In the genomic region with DNA sequence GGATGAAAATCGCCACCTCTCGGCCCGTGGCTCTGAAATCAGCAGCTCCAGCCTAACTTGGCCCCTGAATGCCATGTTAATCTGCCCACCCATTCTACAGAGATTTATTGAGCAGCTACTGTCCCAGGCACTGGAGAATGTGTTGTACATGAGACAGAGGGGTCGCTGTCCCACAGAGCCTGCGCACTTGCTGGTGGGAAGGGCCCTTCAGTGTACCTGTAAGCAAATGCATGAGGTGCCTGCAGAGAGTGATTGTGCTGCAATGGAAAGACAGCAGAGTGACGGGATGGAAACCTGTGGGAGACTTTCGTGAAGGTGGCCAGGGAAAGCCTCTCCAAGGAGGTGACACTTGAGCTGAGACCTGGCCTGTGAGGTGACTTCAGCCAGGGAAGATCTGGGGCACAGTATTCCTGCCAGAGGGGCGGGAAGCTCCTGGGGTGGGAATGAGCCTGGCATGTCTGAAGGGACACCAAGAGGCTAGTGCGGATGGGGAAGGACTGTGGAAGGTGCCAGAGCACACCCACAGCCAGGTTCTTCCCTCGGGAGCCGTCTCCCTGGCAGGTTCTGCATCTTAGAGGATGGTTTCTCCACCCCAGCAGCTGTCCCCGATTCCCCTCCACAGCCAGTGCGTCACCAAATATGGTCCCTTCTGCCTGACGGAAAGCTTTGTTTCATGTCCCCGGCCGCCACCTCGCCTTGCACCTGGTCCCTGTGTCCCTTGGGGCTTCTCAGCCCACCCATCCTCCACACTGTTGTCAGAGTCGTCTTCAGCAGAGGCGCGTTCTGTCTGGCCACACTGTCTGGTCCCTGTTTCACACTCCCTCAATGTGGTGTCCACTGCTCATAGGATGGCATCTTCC, we compare ENCODE assay signal across 1 cellular context.
TF ChIP-seq lines count a peak whose summit lies in the region.

No MANE protein-coding gene starts in this region.

TF ChIP-seq in GM23338, 12 proteins besides CTCF, POLR2A, EP300 and RAD21 (continued from another document):
- TF ChIP-seq, protein P1, sequence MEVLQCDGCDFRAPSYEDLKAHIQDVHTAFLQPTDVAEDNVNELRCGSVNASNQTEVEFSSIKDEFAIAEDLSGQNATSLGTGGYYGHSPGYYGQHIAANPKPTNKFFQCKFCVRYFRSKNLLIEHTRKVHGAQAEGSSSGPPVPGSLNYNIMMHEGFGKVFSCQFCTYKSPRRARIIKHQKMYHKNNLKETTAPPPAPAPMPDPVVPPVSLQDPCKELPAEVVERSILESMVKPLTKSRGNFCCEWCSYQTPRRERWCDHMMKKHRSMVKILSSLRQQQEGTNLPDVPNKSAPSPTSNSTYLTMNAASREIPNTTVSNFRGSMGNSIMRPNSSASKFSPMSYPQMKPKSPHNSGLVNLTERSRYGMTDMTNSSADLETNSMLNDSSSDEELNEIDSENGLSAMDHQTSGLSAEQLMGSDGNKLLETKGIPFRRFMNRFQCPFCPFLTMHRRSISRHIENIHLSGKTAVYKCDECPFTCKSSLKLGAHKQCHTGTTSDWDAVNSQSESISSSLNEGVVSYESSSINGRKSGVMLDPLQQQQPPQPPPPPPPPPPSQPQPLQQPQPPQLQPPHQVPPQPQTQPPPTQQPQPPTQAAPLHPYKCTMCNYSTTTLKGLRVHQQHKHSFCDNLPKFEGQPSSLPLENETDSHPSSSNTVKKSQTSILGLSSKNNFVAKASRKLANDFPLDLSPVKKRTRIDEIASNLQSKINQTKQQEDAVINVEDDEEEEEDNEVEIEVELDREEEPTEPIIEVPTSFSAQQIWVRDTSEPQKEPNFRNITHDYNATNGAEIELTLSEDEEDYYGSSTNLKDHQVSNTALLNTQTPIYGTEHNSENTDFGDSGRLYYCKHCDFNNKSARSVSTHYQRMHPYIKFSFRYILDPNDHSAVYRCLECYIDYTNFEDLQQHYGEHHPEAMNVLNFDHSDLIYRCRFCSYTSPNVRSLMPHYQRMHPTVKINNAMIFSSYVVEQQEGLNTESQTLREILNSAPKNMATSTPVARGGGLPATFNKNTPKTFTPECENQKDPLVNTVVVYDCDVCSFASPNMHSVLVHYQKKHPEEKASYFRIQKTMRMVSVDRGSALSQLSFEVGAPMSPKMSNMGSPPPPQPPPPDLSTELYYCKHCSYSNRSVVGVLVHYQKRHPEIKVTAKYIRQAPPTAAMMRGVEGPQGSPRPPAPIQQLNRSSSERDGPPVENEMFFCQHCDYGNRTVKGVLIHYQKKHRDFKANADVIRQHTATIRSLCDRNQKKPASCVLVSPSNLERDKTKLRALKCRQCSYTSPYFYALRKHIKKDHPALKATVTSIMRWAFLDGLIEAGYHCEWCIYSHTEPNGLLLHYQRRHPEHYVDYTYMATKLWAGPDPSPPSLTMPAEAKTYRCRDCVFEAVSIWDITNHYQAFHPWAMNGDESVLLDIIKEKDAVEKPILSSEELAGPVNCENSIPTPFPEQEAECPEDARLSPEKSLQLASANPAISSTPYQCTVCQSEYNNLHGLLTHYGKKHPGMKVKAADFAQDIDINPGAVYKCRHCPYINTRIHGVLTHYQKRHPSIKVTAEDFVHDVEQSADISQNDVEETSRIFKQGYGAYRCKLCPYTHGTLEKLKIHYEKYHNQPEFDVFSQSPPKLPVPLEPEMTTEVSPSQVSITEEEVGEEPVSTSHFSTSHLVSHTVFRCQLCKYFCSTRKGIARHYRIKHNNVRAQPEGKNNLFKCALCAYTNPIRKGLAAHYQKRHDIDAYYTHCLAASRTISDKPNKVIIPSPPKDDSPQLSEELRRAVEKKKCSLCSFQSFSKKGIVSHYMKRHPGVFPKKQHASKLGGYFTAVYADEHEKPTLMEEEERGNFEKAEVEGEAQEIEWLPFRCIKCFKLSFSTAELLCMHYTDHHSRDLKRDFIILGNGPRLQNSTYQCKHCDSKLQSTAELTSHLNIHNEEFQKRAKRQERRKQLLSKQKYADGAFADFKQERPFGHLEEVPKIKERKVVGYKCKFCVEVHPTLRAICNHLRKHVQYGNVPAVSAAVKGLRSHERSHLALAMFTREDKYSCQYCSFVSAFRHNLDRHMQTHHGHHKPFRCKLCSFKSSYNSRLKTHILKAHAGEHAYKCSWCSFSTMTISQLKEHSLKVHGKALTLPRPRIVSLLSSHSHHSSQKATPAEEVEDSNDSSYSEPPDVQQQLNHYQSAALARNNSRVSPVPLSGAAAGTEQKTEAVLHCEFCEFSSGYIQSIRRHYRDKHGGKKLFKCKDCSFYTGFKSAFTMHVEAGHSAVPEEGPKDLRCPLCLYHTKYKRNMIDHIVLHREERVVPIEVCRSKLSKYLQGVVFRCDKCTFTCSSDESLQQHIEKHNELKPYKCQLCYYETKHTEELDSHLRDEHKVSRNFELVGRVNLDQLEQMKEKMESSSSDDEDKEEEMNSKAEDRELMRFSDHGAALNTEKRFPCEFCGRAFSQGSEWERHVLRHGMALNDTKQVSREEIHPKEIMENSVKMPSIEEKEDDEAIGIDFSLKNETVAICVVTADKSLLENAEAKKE (CRISPR knock-in tag; IDR thresholded peaks at IDR 0.05) = no peak
- TF ChIP-seq, protein P2, sequence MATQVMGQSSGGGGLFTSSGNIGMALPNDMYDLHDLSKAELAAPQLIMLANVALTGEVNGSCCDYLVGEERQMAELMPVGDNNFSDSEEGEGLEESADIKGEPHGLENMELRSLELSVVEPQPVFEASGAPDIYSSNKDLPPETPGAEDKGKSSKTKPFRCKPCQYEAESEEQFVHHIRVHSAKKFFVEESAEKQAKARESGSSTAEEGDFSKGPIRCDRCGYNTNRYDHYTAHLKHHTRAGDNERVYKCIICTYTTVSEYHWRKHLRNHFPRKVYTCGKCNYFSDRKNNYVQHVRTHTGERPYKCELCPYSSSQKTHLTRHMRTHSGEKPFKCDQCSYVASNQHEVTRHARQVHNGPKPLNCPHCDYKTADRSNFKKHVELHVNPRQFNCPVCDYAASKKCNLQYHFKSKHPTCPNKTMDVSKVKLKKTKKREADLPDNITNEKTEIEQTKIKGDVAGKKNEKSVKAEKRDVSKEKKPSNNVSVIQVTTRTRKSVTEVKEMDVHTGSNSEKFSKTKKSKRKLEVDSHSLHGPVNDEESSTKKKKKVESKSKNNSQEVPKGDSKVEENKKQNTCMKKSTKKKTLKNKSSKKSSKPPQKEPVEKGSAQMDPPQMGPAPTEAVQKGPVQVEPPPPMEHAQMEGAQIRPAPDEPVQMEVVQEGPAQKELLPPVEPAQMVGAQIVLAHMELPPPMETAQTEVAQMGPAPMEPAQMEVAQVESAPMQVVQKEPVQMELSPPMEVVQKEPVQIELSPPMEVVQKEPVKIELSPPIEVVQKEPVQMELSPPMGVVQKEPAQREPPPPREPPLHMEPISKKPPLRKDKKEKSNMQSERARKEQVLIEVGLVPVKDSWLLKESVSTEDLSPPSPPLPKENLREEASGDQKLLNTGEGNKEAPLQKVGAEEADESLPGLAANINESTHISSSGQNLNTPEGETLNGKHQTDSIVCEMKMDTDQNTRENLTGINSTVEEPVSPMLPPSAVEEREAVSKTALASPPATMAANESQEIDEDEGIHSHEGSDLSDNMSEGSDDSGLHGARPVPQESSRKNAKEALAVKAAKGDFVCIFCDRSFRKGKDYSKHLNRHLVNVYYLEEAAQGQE (IDR thresholded peaks at IDR 0.05; ENCODE audit: unreplicated experiment) = no peak
- TF ChIP-seq, protein P3, sequence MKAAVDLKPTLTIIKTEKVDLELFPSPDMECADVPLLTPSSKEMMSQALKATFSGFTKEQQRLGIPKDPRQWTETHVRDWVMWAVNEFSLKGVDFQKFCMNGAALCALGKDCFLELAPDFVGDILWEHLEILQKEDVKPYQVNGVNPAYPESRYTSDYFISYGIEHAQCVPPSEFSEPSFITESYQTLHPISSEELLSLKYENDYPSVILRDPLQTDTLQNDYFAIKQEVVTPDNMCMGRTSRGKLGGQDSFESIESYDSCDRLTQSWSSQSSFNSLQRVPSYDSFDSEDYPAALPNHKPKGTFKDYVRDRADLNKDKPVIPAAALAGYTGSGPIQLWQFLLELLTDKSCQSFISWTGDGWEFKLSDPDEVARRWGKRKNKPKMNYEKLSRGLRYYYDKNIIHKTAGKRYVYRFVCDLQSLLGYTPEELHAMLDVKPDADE (IDR thresholded peaks at IDR 0.05) = no peak
- TF ChIP-seq ZNF114 (CRISPR knock-in tag; IDR thresholded peaks at IDR 0.05) = no peak
- no peak for TF ChIP-seq JUNB (IDR thresholded peaks at IDR 0.05; ENCODE audit: unreplicated experiment)
- TF ChIP-seq EZH2 (IDR thresholded peaks at IDR 0.05; ENCODE audit: low read depth, unreplicated experiment) = no peak
- TF ChIP-seq POLR2AphosphoS5 (IDR thresholded peaks at IDR 0.05; ENCODE audit: low read depth) = no peak
- TF ChIP-seq STAT1 (IDR thresholded peaks at IDR 0.05; ENCODE audit: unreplicated experiment) = no peak
- TF ChIP-seq NANOG (IDR thresholded peaks at IDR 0.05; ENCODE audit: borderline replicate concordance) = no peak
- TF ChIP-seq CREB1 (CRISPR knock-in tag; IDR thresholded peaks at IDR 0.05; ENCODE audit: low read depth) = no peak
- no peak for TF ChIP-seq ZNF331 (CRISPR knock-in tag; IDR thresholded peaks at IDR 0.05; ENCODE audit: low read depth)
